Comparison of ENCODE assay signal across 18 cellular contexts in genomic region chr1:228530951-228531731, GRCh38.
"Had no signal": no experiment of that assay in that cellular context is flagged by ENCODE, and none has a peak within 500 bp of the region (broad histone marks: within the 10 kb centered on the region; RNA-seq: fewer than 3 reads in every experiment).

No MANE protein-coding gene starts in this region.

- H3K27ac ChIP-seq: coronary artery, dorsolateral prefrontal cortex, gastrocnemius medialis, heart right ventricle, neutrophil, thoracic aorta, transverse colon had no signal

- H3K27me3 ChIP-seq: gastrocnemius medialis had no signal

- ATAC-seq: gastrocnemius medialis; heart right ventricle; left lobe of liver; naive thymus-derived CD8-positive, alpha-beta T cell; stimulated activated naive B cell treated with anti-CD40 and anti-IgM and Interleukin-4, amounts not matched to agents 10 μg/mL and 1 μg/mL and 100 μg/mL, for 72 hours; stimulated activated naive CD8-positive, alpha-beta T cell treated with anti-CD3 and anti-CD28 coated beads, Interleukin-15, amount 100 ng/mL, for 72 hours had no signal

- H3K36me3 Mint-ChIP-seq: stimulated activated naive B cell treated with anti-CD40 and anti-IgM and Interleukin-4, amounts not matched to agents 10 μg/mL and 1 μg/mL and 100 μg/mL, for 72 hours had no signal

- H3K4me3 Mint-ChIP-seq: naive thymus-derived CD8-positive, alpha-beta T cell; stimulated activated naive B cell treated with anti-CD40 and anti-IgM and Interleukin-4, amounts not matched to agents 10 μg/mL and 1 μg/mL and 100 μg/mL, for 72 hours; stimulated activated naive CD8-positive, alpha-beta T cell treated with anti-CD3 and anti-CD28 coated beads, Interleukin-15, amount 100 ng/mL, for 72 hours had no signal

- H3K9me3 ChIP-seq: gastrocnemius medialis, neutrophil, thoracic aorta, transverse colon had no signal

- H3K4me3 ChIP-seq: coronary artery, dorsolateral prefrontal cortex, gastrocnemius medialis, heart right ventricle, thoracic aorta, transverse colon had no signal

- H3K4me1 Mint-ChIP-seq: naive thymus-derived CD8-positive, alpha-beta T cell; stimulated activated naive CD8-positive, alpha-beta T cell treated with anti-CD3 and anti-CD28 coated beads, Interleukin-15, amount 100 ng/mL, for 72 hours had no signal

- H3K36me3 ChIP-seq: gastrocnemius medialis, heart right ventricle, neutrophil, thoracic aorta, transverse colon had no signal

- H3K27ac Mint-ChIP-seq: naive thymus-derived CD8-positive, alpha-beta T cell; stimulated activated naive B cell treated with anti-CD40 and anti-IgM and Interleukin-4, amounts not matched to agents 10 μg/mL and 1 μg/mL and 100 μg/mL, for 72 hours; stimulated activated naive CD8-positive, alpha-beta T cell treated with anti-CD3 and anti-CD28 coated beads, Interleukin-15, amount 100 ng/mL, for 72 hours had no signal

- DNase-seq: dorsolateral prefrontal cortex; effector CD8-positive, alpha-beta T cell; gastrocnemius medialis; heart right ventricle; hypothalamus; kidney glomerular epithelial cell; mammary epithelial cell; naive thymus-derived CD8-positive, alpha-beta T cell; stimulated activated CD4-positive, alpha-beta T cell treated with anti-CD3 and anti-CD28 coated beads, Interleukin-15, amount 100 ng/mL, for 24 hours; stimulated activated CD4-positive, alpha-beta T cell treated with anti-CD3 and anti-CD28 coated beads, Interleukin-1b, Interleukin-23, amount 100 ng/mL, for 48 hours; stimulated activated CD4-positive, alpha-beta T cell treated with anti-CD3 and anti-CD28 coated beads, Interleukin-4, amount 100 ng/mL, for 24 hours; stimulated activated naive B cell treated with anti-CD40 and anti-IgM and Interleukin-4, amounts not matched to agents 10 μg/mL and 1 μg/mL and 100 μg/mL, for 72 hours; stimulated activated naive CD8-positive, alpha-beta T cell treated with anti-CD3 and anti-CD28 coated beads, Interleukin-15, amount 100 ng/mL, for 72 hours; transverse colon had no signal
